ENCODE assay signal across 12 cellular contexts in the genomic region with DNA sequence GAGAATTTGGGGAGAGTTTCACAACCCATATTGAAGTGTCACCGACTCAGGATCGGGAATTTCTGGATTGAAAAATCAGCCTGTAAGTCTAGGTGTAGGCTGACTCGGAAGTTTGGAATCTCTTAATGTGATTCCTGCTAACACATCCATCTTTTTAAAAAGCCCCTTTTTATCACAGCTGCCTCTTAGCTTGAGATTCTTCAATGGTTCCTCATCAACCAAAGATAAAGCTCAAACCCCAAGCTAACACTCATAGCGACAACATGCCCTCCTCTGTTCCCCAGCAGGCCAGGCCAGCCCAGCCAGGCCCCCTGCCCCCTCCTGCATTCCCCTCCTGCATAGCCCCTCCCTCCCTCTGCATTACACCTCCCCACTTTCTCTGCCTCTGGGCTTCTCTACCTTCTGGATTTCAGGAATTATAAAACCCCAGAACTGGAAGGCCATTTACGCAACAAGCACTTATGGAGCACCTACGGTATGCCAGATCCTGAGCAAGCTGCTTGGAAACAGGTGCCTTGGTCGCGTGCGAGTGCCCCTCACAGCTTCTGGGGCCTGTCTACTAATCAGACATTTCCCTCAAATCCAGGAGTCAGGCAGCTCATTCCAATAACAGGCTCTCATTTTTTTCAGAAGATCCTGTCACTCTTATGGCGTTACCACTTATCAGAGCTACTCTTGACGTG.
A peak's percentile ranks its signal among the peaks of the same experiment; 100 is the strongest.
DNase-seq lines count a peak whose midpoint lies in the region; ATAC-seq and TF ChIP-seq lines count a peak whose summit lies in the region.
"Had no signal": no experiment of that assay in that cellular context is flagged by ENCODE, and none has a peak within 500 bp of the region (broad histone marks: within the 10 kb centered on the region; RNA-seq: fewer than 3 reads in every experiment).

No MANE protein-coding gene starts in this region.

- H2AFZ ChIP-seq in smooth muscle cell (ENCODE audit: low read depth), result no peak overlapping the region

- H3K9ac ChIP-seq in smooth muscle cell (ENCODE audit: low read depth), result no peak overlapping the region

- ATAC-seq in activated naive CD8-positive, alpha-beta T cell treated with anti-CD3 and anti-CD28 coated beads, Interleukin-2, amount 50 U/mL, for 24 hours, result no peak
- ATAC-seq in stimulated activated naive B cell treated with anti-CD40 and anti-IgM and Interleukin-4, amounts not matched to agents 10 μg/mL and 1 μg/mL and 100 μg/mL, for 72 hours (replicated peaks), result no peak

- no peaks in the 10 kb centered on the region for H3K4me1 ChIP-seq in smooth muscle cell (ENCODE audit: low read depth)

- H3K79me2 ChIP-seq in smooth muscle cell (ENCODE audit: low read depth), result no peaks in the 10 kb centered on the region

- no peaks in the 10 kb centered on the region for H3K9me3 Mint-ChIP-seq in activated naive CD8-positive, alpha-beta T cell treated with anti-CD3 and anti-CD28 coated beads, Interleukin-2, amount 50 U/mL, for 24 hours
- no peaks in the 10 kb centered on the region for H3K9me3 Mint-ChIP-seq in stimulated activated naive B cell treated with anti-CD40 and anti-IgM and Interleukin-4, amounts not matched to agents 10 μg/mL and 1 μg/mL and 100 μg/mL, for 72 hours

- peak overlapping the region; percentile 38 for H3K27ac ChIP-seq in smooth muscle cell (ENCODE audit: low read depth)
- H3K27ac ChIP-seq: skin epidermis had no signal

- H3F3A ChIP-seq in smooth muscle cell (ENCODE audit: low read depth), result no peaks in the 10 kb centered on the region

- H3K4me1 Mint-ChIP-seq in activated naive CD8-positive, alpha-beta T cell treated with anti-CD3 and anti-CD28 coated beads, Interleukin-2, amount 50 U/mL, for 24 hours, result no peaks in the 10 kb centered on the region
- H3K4me1 Mint-ChIP-seq in stimulated activated naive B cell treated with anti-CD40 and anti-IgM and Interleukin-4, amounts not matched to agents 10 μg/mL and 1 μg/mL and 100 μg/mL, for 72 hours, result peaks cover 8 to 14% of the 10 kb centered on the region in 2 donors

- no peaks in the 10 kb centered on the region for H3K27me3 Mint-ChIP-seq in activated naive CD8-positive, alpha-beta T cell treated with anti-CD3 and anti-CD28 coated beads, Interleukin-2, amount 50 U/mL, for 24 hours
- no peaks in the 10 kb centered on the region for H3K27me3 Mint-ChIP-seq in stimulated activated naive B cell treated with anti-CD40 and anti-IgM and Interleukin-4, amounts not matched to agents 10 μg/mL and 1 μg/mL and 100 μg/mL, for 72 hours

- no peak overlapping the region for H3K4me3 Mint-ChIP-seq in activated naive CD8-positive, alpha-beta T cell treated with anti-CD3 and anti-CD28 coated beads, Interleukin-2, amount 50 U/mL, for 24 hours
- H3K4me3 Mint-ChIP-seq in stimulated activated naive B cell treated with anti-CD40 and anti-IgM and Interleukin-4, amounts not matched to agents 10 μg/mL and 1 μg/mL and 100 μg/mL, for 72 hours, result no peak overlapping the region

- no peaks in the 10 kb centered on the region for H3K27me3 ChIP-seq in smooth muscle cell (ENCODE audit: low read depth)

- peak overlapping the region; percentile 43 for H3K4me2 ChIP-seq in smooth muscle cell

- H3K36me3 Mint-ChIP-seq in activated naive CD8-positive, alpha-beta T cell treated with anti-CD3 and anti-CD28 coated beads, Interleukin-2, amount 50 U/mL, for 24 hours (ENCODE audit: low read depth), result no peaks in the 10 kb centered on the region
- H3K36me3 Mint-ChIP-seq in stimulated activated naive B cell treated with anti-CD40 and anti-IgM and Interleukin-4, amounts not matched to agents 10 μg/mL and 1 μg/mL and 100 μg/mL, for 72 hours, result peaks cover 1 to 17% of the 10 kb centered on the region in 2 donors

- H3K9me3 ChIP-seq in smooth muscle cell (replicated peaks; ENCODE audit: low read depth), result no peaks in the 10 kb centered on the region

- H3K36me3 ChIP-seq in smooth muscle cell (ENCODE audit: low read depth), result no peaks in the 10 kb centered on the region

- 58% methylated on average over 11 of the region's 11 CpGs for WGBS in smooth muscle cell (ENCODE audit: low lambda C conversion rate)

- H4K20me1 ChIP-seq in smooth muscle cell (ENCODE audit: low read depth), result no peaks in the 10 kb centered on the region

- TF ChIP-seq CTCF in smooth muscle cell (IDR thresholded peaks at IDR 0.05; ENCODE audit: borderline replicate concordance, insufficient read depth, poor library complexity, severe bottlenecking), result no peak

- no peak overlapping the region for H3K27ac Mint-ChIP-seq in activated naive CD8-positive, alpha-beta T cell treated with anti-CD3 and anti-CD28 coated beads, Interleukin-2, amount 50 U/mL, for 24 hours
- no peak overlapping the region for H3K27ac Mint-ChIP-seq in stimulated activated naive B cell treated with anti-CD40 and anti-IgM and Interleukin-4, amounts not matched to agents 10 μg/mL and 1 μg/mL and 100 μg/mL, for 72 hours

- DNase-seq in GM04504 (ENCODE audit: low read depth), result peak; percentile 1
- DNase-seq in RPMI7951 (ENCODE audit: low read depth), result peak; percentile 20
- DNase-seq in glomerular visceral epithelial cell (ENCODE audit: extremely low spot score), result peak; percentile 20
- DNase-seq in smooth muscle cell (lab: John Stamatoyannopoulos, UW; ENCODE audit: unreplicated experiment), result no peak
- DNase-seq in activated naive CD8-positive, alpha-beta T cell treated with anti-CD3 and anti-CD28 coated beads, Interleukin-2, amount 50 U/mL, for 24 hours, result no peak
- DNase-seq in germinal center (ENCODE audit: low spot score), result no peak
- DNase-seq in stimulated activated naive B cell treated with anti-CD40 and anti-IgM and Interleukin-4, amounts not matched to agents 10 μg/mL and 1 μg/mL and 100 μg/mL, for 72 hours, result no peak
- DNase-seq: central memory CD4-positive, alpha-beta T cell; NCI-H1417; NCI-H446 treated with DMSO at 0.1 percent for 48 hours had no signal

- no peak overlapping the region for H3K4me3 ChIP-seq in smooth muscle cell
- H3K4me3 ChIP-seq: lung, skin epidermis had no signal

Comparison
In these comparisons a context has a peak if more than half of its experiments do, and no peak if none do; other contexts are left out.
1. DNase-seq: peak in GM04504 (single experiment), RPMI7951 (single experiment) and glomerular visceral epithelial cell (single experiment); none in smooth muscle cell (single experiment), activated naive CD8-positive, alpha-beta T cell treated with anti-CD3 and anti-CD28 coated beads, Interleukin-2, amount 50 U/mL, for 24 hours (single experiment), germinal center (single experiment) and stimulated activated naive B cell treated with anti-CD40 and anti-IgM and Interleukin-4, amounts not matched to agents 10 μg/mL and 1 μg/mL and 100 μg/mL, for 72 hours (single experiment).